ENCODE assay signal across 15 cellular contexts in genomic region chr7:36840930-36841329, GRCh38.
"Had no signal": no experiment of that assay in that cellular context is flagged by ENCODE, and none has a peak within 500 bp of the region (broad histone marks: within the 10 kb centered on the region; RNA-seq: fewer than 3 reads in every experiment).

No MANE protein-coding gene starts in this region.

- H3K36me3 ChIP-seq: gastrocnemius medialis, heart left ventricle, lower lobe of right lung, spleen had no signal

- ATAC-seq: gastrocnemius medialis; heart left ventricle; lower lobe of right lung; psoas muscle; sciatic nerve; stimulated activated effector memory CD8-positive, alpha-beta T cell treated with anti-CD3 and anti-CD28 coated beads, Interleukin-12 subunit alpha, Interleukin-12 subunit beta, amount 100 ng/mL, for 72 hours had no signal

- H3K4me3 ChIP-seq: gastrocnemius medialis, heart left ventricle, lower lobe of right lung, psoas muscle, spleen had no signal

- H3K27me3 ChIP-seq: gastrocnemius medialis, heart left ventricle, spleen had no signal

- H3K9me3 ChIP-seq: gastrocnemius medialis had no signal

- H3K27ac ChIP-seq: gastrocnemius medialis, heart left ventricle, lower lobe of right lung, psoas muscle, spleen had no signal

- FAIRE-seq: astrocyte had no signal

- H3K4me1 ChIP-seq: gastrocnemius medialis, heart left ventricle, lower lobe of right lung, psoas muscle, spleen had no signal

- DNase-seq: activated CD4-positive, alpha-beta T cell treated with anti-CD3 and anti-CD28 coated beads, Interleukin-2, amount 50 U/mL, for 4 hours; activated CD4-positive, CD25-positive, alpha-beta regulatory T cell; activated effector memory CD4-positive, alpha-beta T cell treated with Interleukin-2 at 50 U/mL for 16 hours; activated naive CD4-positive, alpha-beta T cell treated with anti-CD3 and anti-CD28 coated beads, Interleukin-2, amount 50 U/mL, for 16 hours; endodermal cell; gastrocnemius medialis; heart left ventricle; immature natural killer cell; lower lobe of right lung; psoas muscle; spleen; stimulated activated CD4-positive, alpha-beta T cell treated with anti-CD3 and anti-CD28 coated beads, Interleukin-2, amount 100 ng/mL, for 24 hours had no signal
